In the genomic region with DNA sequence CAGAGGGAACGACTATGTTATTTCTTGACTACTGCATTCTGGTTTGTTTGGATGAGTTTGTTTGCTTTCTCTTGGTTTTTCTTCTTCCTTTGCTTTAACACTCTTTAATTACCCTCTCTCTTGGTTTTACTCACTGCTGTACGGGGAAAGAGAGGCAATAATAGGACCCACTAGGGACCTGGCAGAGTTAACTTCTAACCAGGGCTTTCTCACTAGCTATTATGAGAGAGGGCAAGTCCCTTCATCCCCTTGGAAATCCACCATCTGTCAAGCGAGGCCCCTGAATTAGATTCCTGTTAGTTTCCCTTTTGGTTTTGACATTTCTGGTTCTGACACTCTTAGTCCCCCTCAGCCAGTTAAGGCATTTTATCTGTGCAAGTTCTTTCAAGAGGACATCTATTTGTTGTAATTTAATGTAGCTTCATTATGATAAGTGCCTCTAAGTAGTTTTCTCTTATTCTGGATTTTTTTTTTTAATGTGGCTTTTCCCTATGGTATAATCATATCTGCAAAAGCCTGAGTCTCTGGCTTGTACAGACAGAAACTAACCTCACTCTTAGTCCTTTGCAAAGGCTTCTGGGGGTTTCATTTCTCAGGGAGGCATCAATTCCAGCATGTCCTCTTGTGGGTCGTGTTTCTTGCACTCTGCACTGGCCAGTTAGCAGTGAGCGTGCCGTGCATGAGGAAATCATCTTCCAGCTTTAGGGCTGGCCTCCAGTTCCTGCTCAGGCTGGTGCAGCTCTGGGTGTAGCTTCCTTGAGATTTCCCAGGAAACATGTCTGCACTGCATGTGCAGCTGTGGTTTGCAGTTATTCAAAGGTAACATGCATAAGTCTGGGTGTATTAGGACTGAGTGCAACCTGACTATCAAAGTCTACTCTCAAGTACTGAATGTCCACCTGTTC, we compare ENCODE assay signal across 12 cellular contexts.
DNase-seq lines count a peak whose midpoint lies in the region; ATAC-seq, FAIRE-seq and TF ChIP-seq lines count a peak whose summit lies in the region.
"Had no signal": no experiment of that assay in that cellular context is flagged by ENCODE, and none has a peak within 500 bp of the region (broad histone marks: within the 10 kb centered on the region; RNA-seq: fewer than 3 reads in every experiment).

No MANE protein-coding gene starts in this region.

- H3K36me3 ChIP-seq in bronchial epithelial cell (ENCODE audit: control insufficient read depth, insufficient read depth, low read length) = no peaks in the 10 kb centered on the region
- H3K36me3 ChIP-seq: neural progenitor cell, spleen had no signal

- DNase-seq in bronchial epithelial cell (ENCODE audit: low read depth) = no peak
- no peak for DNase-seq in stimulated activated CD4-positive, alpha-beta T cell treated with anti-CD3 and anti-CD28 coated beads, Interleukin-4, amount 100 ng/mL, for 4 hours
- DNase-seq in NK-92 treated with Interleukin-12 subunit alpha and Interleukin-12 subunit beta, amount 100 ng/mL, for 24 hours (lab: John Stamatoyannopoulos, UW) = no peak
- DNase-seq in posterior vena cava (ENCODE audit: low spot score) = no peak
- DNase-seq: EL, spleen had no signal

- ATAC-seq in GM18520 (IDR thresholded peaks at IDR 0.05; ENCODE audit: unreplicated experiment) (peak; percentile 66), GM21390 (IDR thresholded peaks at IDR 0.05; ENCODE audit: unreplicated experiment) (peak; percentile 60), HG03045 (IDR thresholded peaks at IDR 0.05; ENCODE audit: unreplicated experiment) (peak; percentile 77), HG02884 (IDR thresholded peaks at IDR 0.05; ENCODE audit: unreplicated experiment) (no peak)

- intact Hi-C loops in posterior vena cava (cut with DNase I) = no loop called here

- FAIRE-seq in bronchial epithelial cell (lab: Jason Lieb, UNC) = peak; percentile 98
- FAIRE-seq: urothelium cell line had no signal

- H3K4me3 ChIP-seq in bronchial epithelial cell (ENCODE audit: low read depth, low read length) = no peak overlapping the region
- H3K4me3 ChIP-seq: neural progenitor cell, spleen had no signal

- no peaks in the 10 kb centered on the region for H3K27me3 ChIP-seq in bronchial epithelial cell (ENCODE audit: control insufficient read depth, insufficient read depth, low read length)

- TF ChIP-seq CTCF in bronchial epithelial cell (IDR thresholded peaks at IDR 0.05; ENCODE audit: insufficient read depth, low read length, severe bottlenecking) = no peak
